In genomic region chr2:23381084-23381483, GRCh38 we compare ENCODE assay signal across 8 cellular contexts. TPM values are rescaled to one million over a fixed set of nuclear protein-coding genes. Genes with fewer than 3 reads are reported as not detected.
DNase-seq lines count a peak whose midpoint lies in the region; ATAC-seq and TF ChIP-seq lines count a peak whose summit lies in the region.

No MANE protein-coding gene starts in this region.

- H3K27me3 Mint-ChIP-seq in activated T-cell treated with anti-CD3 and anti-CD28 coated beads, Interleukin-2, amount 50 U/mL, for 72 hours (ENCODE audit: low read depth), result peaks cover 51% of the 10 kb centered on the region

- no peak for TF ChIP-seq CTCF in liver (IDR thresholded peaks at IDR 0.05; ENCODE audit: low read depth, low read length, missing input control)

- 23% methylated on average over 6 of the region's 6 CpGs for WGBS in liver

- peak; percentile 16 for DNase-seq in SIG-M5 treated with dmso at 0.1 percent for 504 hours (lab: John Stamatoyannopoulos, UW; ENCODE audit: unreplicated experiment)
- no peak for DNase-seq in SIG-M5 (lab: John Stamatoyannopoulos, UW)
- DNase-seq in NCI-H1105 treated with DMSO at 0.1 percent for 48 hours (lab: John Stamatoyannopoulos, UW), result peak; percentile 55
- DNase-seq in activated T-cell treated with anti-CD3 and anti-CD28 coated beads, Interleukin-2, amount 50 U/mL, for 72 hours, result peak in 1 of 2 donors; percentile 24
- no peak for DNase-seq in HUDEP-2 (lab: John Stamatoyannopoulos, UW; ENCODE audit: unreplicated experiment in 76 of 76)
- no peak for DNase-seq in cerebellar nuclear complex (lab: John Stamatoyannopoulos, UW)

- TF ChIP-seq RAD21 in liver (IDR thresholded peaks at IDR 0.05), result peak in 1 of 2 donors; percentile 26

- peaks cover 3 to 12% (median 9%) of the 10 kb centered on the region in 4 donors for H3K4me1 ChIP-seq in liver (ENCODE audit: control insufficient read depth in 4 of 4, insufficient read depth in 4 of 4, low read length in 3 of 4)

- H3K27ac Mint-ChIP-seq in activated T-cell treated with anti-CD3 and anti-CD28 coated beads, Interleukin-2, amount 50 U/mL, for 72 hours, result no peak overlapping the region

- H3K9me3 ChIP-seq in liver (ENCODE audit: control insufficient read depth in 4 of 4, low read length in 3 of 4), result no peaks in the 10 kb centered on the region

- H3K27me3 ChIP-seq in liver (ENCODE audit: control insufficient read depth in 4 of 4, insufficient read depth in 4 of 4, low read length in 3 of 4), result peaks cover 0 to 2% (median 0%) of the 10 kb centered on the region in 4 donors

- peak overlapping the region; percentile 68 to 79 for H3K4me3 Mint-ChIP-seq in activated T-cell treated with anti-CD3 and anti-CD28 coated beads, Interleukin-2, amount 50 U/mL, for 72 hours

- ATAC-seq in activated T-cell treated with anti-CD3 and anti-CD28 coated beads, Interleukin-2, amount 50 U/mL, for 72 hours (replicated peaks in 1 of 2), result peak; percentile 25 to 34
- ATAC-seq in GM18873 (IDR thresholded peaks at IDR 0.05; ENCODE audit: low FRiP score, unreplicated experiment), result no peak

- peaks cover 0 to 3% of the 10 kb centered on the region in 2 donors for H3K36me3 Mint-ChIP-seq in activated T-cell treated with anti-CD3 and anti-CD28 coated beads, Interleukin-2, amount 50 U/mL, for 72 hours (ENCODE audit: insufficient read depth in 2 of 2)

- no peak overlapping the region for H3K4me3 ChIP-seq in liver (ENCODE audit: low read depth in 1 of 3, low read length in 3 of 3)

- H3K9ac ChIP-seq in liver (ENCODE audit: low read depth in 1 of 2, low read length in 2 of 2), result no peak overlapping the region

- H3K4me1 Mint-ChIP-seq in activated T-cell treated with anti-CD3 and anti-CD28 coated beads, Interleukin-2, amount 50 U/mL, for 72 hours (ENCODE audit: low read depth), result peaks cover 21% of the 10 kb centered on the region

- H3K9me3 Mint-ChIP-seq in activated T-cell treated with anti-CD3 and anti-CD28 coated beads, Interleukin-2, amount 50 U/mL, for 72 hours, result no peaks in the 10 kb centered on the region

- H3K36me3 ChIP-seq in liver (ENCODE audit: control insufficient read depth in 4 of 4, insufficient read depth in 3 of 4, low read depth in 1 of 4, low read length in 3 of 4), result no peaks in the 10 kb centered on the region

- H3K27ac ChIP-seq in liver (ENCODE audit: low read depth in 1 of 2, low read length in 2 of 2), result peak overlapping the region in 1 of 2 donors; percentile 9

TF ChIP-seq in liver, 16 proteins besides CTCF, POLR2A, EP300 and RAD21:
- peak; percentile 21 for TF ChIP-seq MAX (IDR thresholded peaks at IDR 0.05)
- no peak for TF ChIP-seq FOXA1 (IDR thresholded peaks at IDR 0.05)
- peak; percentile 54 for TF ChIP-seq SP1 (IDR thresholded peaks at IDR 0.05)
- peak; percentile 52 for TF ChIP-seq REST (IDR thresholded peaks at IDR 0.05)
- peak; percentile 17 to 45 for TF ChIP-seq RXRA (IDR thresholded peaks at IDR 0.05)
- TF ChIP-seq NR2F2 (IDR thresholded peaks at IDR 0.05), result no peak
- TF ChIP-seq JUND (IDR thresholded peaks at IDR 0.05), result peak; percentile 45 to 51
- peak; percentile 35 to 36 for TF ChIP-seq HNF4A (conservative IDR thresholded peaks at IDR 0.05)

RNA-seq across cellular contexts. Expression of gene KLHL29, which starts 3.9 kb away (rescaled TPM):
- 1 to 10 TPM; 2.5 to 4.0 TPM for total RNA-seq in activated T-cell treated with anti-CD3 and anti-CD28 coated beads, Interleukin-2, amount 50 U/mL, for 72 hours
- 1 to 10 TPM in 1 of 2 donors, under 1 TPM in 1; 0.47 to 2.3 TPM for total RNA-seq in liver
- polyA plus RNA-seq in liver, result under 1 TPM; 0.29 to 0.89 TPM

Comparison
In these comparisons a context has a peak if more than half of its experiments do, and no peak if none do; other contexts are left out.
1. DNase-seq: peak in SIG-M5 treated with dmso at 0.1 percent for 504 hours (single experiment) and NCI-H1105 treated with DMSO at 0.1 percent for 48 hours (single experiment); none in SIG-M5 (single experiment), HUDEP-2 (0 of 76) and cerebellar nuclear complex (0 of 2).